9 cellular contexts compared by ENCODE assay signal in genomic region chr17:44007346-44008204, GRCh38. TPM values are rescaled to one million over a fixed set of nuclear protein-coding genes. Genes with fewer than 3 reads are reported as not detected.
DNase-seq lines count a peak whose midpoint lies in the region; ATAC-seq and TF ChIP-seq lines count a peak whose summit lies in the region.
"Had no signal": no experiment of that assay in that cellular context is flagged by ENCODE, and none has a peak within 500 bp of the region (broad histone marks: within the 10 kb centered on the region; RNA-seq: fewer than 3 reads in every experiment).

No MANE protein-coding gene starts in this region.

- peaks cover 25% of the 10 kb centered on the region for H3K4me1 Mint-ChIP-seq in chondrocyte (ENCODE audit: low read depth)

- H3K4me1 ChIP-seq in DND-41 (ENCODE audit: insufficient read depth, low read length) (peaks cover 22% of the 10 kb centered on the region), mesodermal cell (ENCODE audit: control insufficient read depth, insufficient read depth, low read length, poor library complexity, severe bottlenecking) (peaks cover 18% of the 10 kb centered on the region)

- WGBS in mesodermal cell (ENCODE audit: insufficient coverage in 2 of 2), 2 experiments = 8 to 9% methylated on average over 29 to 32 of the region's 37 CpGs

- H3K9me3 ChIP-seq in DND-41 (ENCODE audit: insufficient read depth, low read length, severe bottlenecking) (no peaks in the 10 kb centered on the region), mesodermal cell (ENCODE audit: control insufficient read depth, low read length) (no peaks in the 10 kb centered on the region)

- DNase-seq in DND-41 = no peak
- peak; percentile 94 for DNase-seq in chondrocyte (ENCODE audit: low spot score)
- DNase-seq in stimulated activated naive CD4-positive, alpha-beta T cell treated with Interleukin-2 at 50 U/mL for 16 hours (lab: John Stamatoyannopoulos, UW) = no peak
- DNase-seq in NOMO-1 treated with DMSO at 0.1 percent for 48 hours (lab: John Stamatoyannopoulos, UW; ENCODE audit: unreplicated experiment) = no peak
- DNase-seq in NCI-H1105 (lab: John Stamatoyannopoulos, UW) = no peak
- DNase-seq in SIG-M5 treated with dmso at 0.1 percent for 504 hours (lab: John Stamatoyannopoulos, UW; ENCODE audit: unreplicated experiment) = no peak

- no peak for TF ChIP-seq EP300 in Ishikawa (IDR thresholded peaks at IDR 0.05; ENCODE audit: borderline replicate concordance)

- TF ChIP-seq CTCF in DND-41 (IDR thresholded peaks at IDR 0.05; ENCODE audit: borderline replicate concordance, extremely low read depth, low read length, poor library complexity, severe bottlenecking) = no peak
- TF ChIP-seq CTCF in chondrocyte (IDR thresholded peaks at IDR 0.05) = peak; percentile 66

- H3K27ac Mint-ChIP-seq in chondrocyte (ENCODE audit: unreplicated experiment) = peak overlapping the region; percentile 84

- H3K79me2 ChIP-seq in DND-41 (ENCODE audit: insufficient read depth, low read length) = no peaks in the 10 kb centered on the region

- peak overlapping the region; percentile 59; the same call in 1 of the 2 replicates for H2AFZ ChIP-seq in DND-41 (ENCODE audit: low read depth, low read length)

- peak overlapping the region in 1 of 2 experiments; percentile 50; a peak in 2 of 4 replicates for H3K4me3 ChIP-seq in DND-41 (ENCODE audit: low read depth in 1 of 2, low read length in 2 of 2)
- peak overlapping the region; percentile 60 for H3K4me3 ChIP-seq in mesodermal cell (ENCODE audit: extremely low read depth, insufficient read depth, low read length, poor library complexity, severe bottlenecking)

- ATAC-seq in DND-41 (ENCODE audit: insufficient read depth, low read depth) = no peak

- H3K36me3 ChIP-seq in DND-41 (ENCODE audit: insufficient read depth, low read length) (peaks cover 5% of the 10 kb centered on the region), mesodermal cell (ENCODE audit: control insufficient read depth, insufficient read depth, low read length) (peaks cover 9% of the 10 kb centered on the region)

- H3K36me3 Mint-ChIP-seq in chondrocyte (ENCODE audit: low read depth) = peaks cover 4% of the 10 kb centered on the region

- H4K20me1 ChIP-seq in DND-41 (ENCODE audit: insufficient read depth, low read length) = no peaks in the 10 kb centered on the region; the same call in none of the 2 replicates

- no peaks in the 10 kb centered on the region for H3K27me3 ChIP-seq in DND-41 (ENCODE audit: insufficient read depth, low read length, poor library complexity)

- TF ChIP-seq RAD21 in Ishikawa (IDR thresholded peaks at IDR 0.05; ENCODE audit: low read depth) = no peak

- H3K9ac ChIP-seq in DND-41 (ENCODE audit: low read depth, low read length) = peak overlapping the region; percentile 17; the same call in 1 of the 2 replicates

- H3K27ac ChIP-seq in DND-41 (ENCODE audit: low read length) (no peak overlapping the region), mesodermal cell (ENCODE audit: low read depth, low read length, severe bottlenecking) (no peak overlapping the region)

- peak overlapping the region; percentile 65 for H3K4me2 ChIP-seq in DND-41 (ENCODE audit: insufficient read depth, low read length)

- no peaks in the 10 kb centered on the region for H3K9me3 Mint-ChIP-seq in chondrocyte (ENCODE audit: low read depth)

- H3K4me3 Mint-ChIP-seq in chondrocyte (ENCODE audit: unreplicated experiment) = peak overlapping the region; percentile 80

- H3K27me3 Mint-ChIP-seq in chondrocyte (ENCODE audit: low read depth) = peaks cover 6% of the 10 kb centered on the region

TF ChIP-seq in Ishikawa, 13 proteins besides CTCF, POLR2A, EP300 and RAD21:
- TF ChIP-seq REST (IDR thresholded peaks at IDR 0.05; ENCODE audit: low read depth) = no peak
- TF ChIP-seq ZBTB7A (IDR thresholded peaks at IDR 0.05; ENCODE audit: low read depth) = no peak; the same call in 1 of the 2 replicates
- TF ChIP-seq CEBPB (IDR thresholded peaks at IDR 0.05) = no peak
- TF ChIP-seq CREB1 (IDR thresholded peaks at IDR 0.05; ENCODE audit: low read depth) = no peak
- no peak for TF ChIP-seq TCF12 (IDR thresholded peaks at IDR 0.05; ENCODE audit: low read depth)
- no peak for TF ChIP-seq NFIC (IDR thresholded peaks at IDR 0.05)
- TF ChIP-seq YY1 (IDR thresholded peaks at IDR 0.05; ENCODE audit: low read depth) = 0 out of 2 replicates have a peak, but pooled peaks have one; percentile 18
- TF ChIP-seq FOXM1 (IDR thresholded peaks at IDR 0.05; ENCODE audit: borderline replicate concordance, low read depth) = no peak
TF ChIP-seq in Ishikawa: peak in this region for 1.

RNA-seq across cellular contexts. Expression of gene NAGS, which starts 3.2 kb away (rescaled TPM):
- 0.40 to 0.51 TPM (median 0.41 TPM) in 3 replicates for total RNA-seq in chondrocyte
- 1.4 TPM for polyA plus RNA-seq in mesodermal cell (2013, experiment 1 of 2)
- 1.2 TPM for polyA plus RNA-seq in mesodermal cell (2013, experiment 2 of 2)

RNA-seq across cellular contexts. Expression of gene TMEM101, which starts 7.2 kb away (rescaled TPM):
- 14.1 to 20.4 TPM (median 19.0 TPM) in 3 replicates for total RNA-seq in chondrocyte
- polyA plus RNA-seq in mesodermal cell (2013, experiment 1 of 2) = 31.5 TPM
- 29.6 TPM for polyA plus RNA-seq in mesodermal cell (2013, experiment 2 of 2)

RNA-seq across cellular contexts. Expression of gene PYY, which starts 53.8 kb away (rescaled TPM):
- not detected in 3 replicates for total RNA-seq in chondrocyte
- polyA plus RNA-seq in mesodermal cell (2013, experiment 1 of 2) = not detected
- not detected for polyA plus RNA-seq in mesodermal cell (2013, experiment 2 of 2)
- total RNA-seq: NCI-H460 had no signal

RNA-seq across cellular contexts. Expression of gene LSM12, which starts 58.9 kb away (rescaled TPM):
- 48.3 to 51.0 TPM (median 49.7 TPM) in 3 replicates for total RNA-seq in chondrocyte
- polyA plus RNA-seq in mesodermal cell (2013, experiment 1 of 2) = 56.3 TPM
- 60.4 TPM for polyA plus RNA-seq in mesodermal cell (2013, experiment 2 of 2)
